9 cellular contexts compared by ENCODE assay signal in the genomic region with DNA sequence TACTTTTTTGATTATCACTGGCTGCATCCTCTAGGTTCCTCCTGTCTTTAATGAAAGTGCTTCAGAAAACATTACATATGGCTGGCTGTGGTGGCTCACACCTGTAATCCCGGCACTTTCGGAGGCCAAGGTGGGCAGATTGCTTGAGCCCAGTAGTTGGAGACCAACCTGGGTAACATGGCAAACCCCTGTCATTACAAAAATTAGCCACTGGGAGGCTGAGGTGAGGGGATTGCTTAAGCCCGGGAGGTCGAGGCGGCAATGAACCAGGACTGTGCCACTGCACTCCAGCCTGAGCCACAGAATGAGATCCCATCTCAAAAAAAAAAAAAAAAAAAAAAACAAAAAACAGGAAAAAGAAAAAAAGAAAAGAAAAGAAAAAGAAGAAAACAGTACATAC. TPM values are rescaled to one million over a fixed set of nuclear protein-coding genes. Genes with fewer than 3 reads are reported as not detected.
DNase-seq lines count a peak whose midpoint lies in the region; ATAC-seq and TF ChIP-seq lines count a peak whose summit lies in the region.
"Had no signal": no experiment of that assay in that cellular context is flagged by ENCODE, and none has a peak within 500 bp of the region (broad histone marks: within the 10 kb centered on the region; RNA-seq: fewer than 3 reads in every experiment).

No MANE protein-coding gene starts in this region.

- DNase-seq in A673 (ENCODE audit: low spot score) (no peak), fibroblast of the aortic adventitia (ENCODE audit: low read depth) (no peak), GDM1 (lab: John Stamatoyannopoulos, UW) (no peak), SW 1271 (lab: John Stamatoyannopoulos, UW) (no peak), NCI-H2081 treated with DMSO at 0.1 percent for 48 hours (lab: John Stamatoyannopoulos, UW) (no peak)
- DNase-seq: transverse colon had no signal

- H3K27me3 ChIP-seq in A673 (replicated peaks; ENCODE audit: insufficient read depth, low read depth, low read length, poor library complexity) = no peaks in the 10 kb centered on the region
- no peaks in the 10 kb centered on the region for H3K27me3 ChIP-seq in DOHH2 (ENCODE audit: control insufficient read depth, low read length)
- no peaks in the 10 kb centered on the region for H3K27me3 ChIP-seq in OCI-LY1 (ENCODE audit: insufficient read depth, low read length)
- H3K27me3 ChIP-seq: transverse colon had no signal

- CTCF ChIA-PET in A673 (lab: Charles Lee) = no interaction called here

- H3K9me3 ChIP-seq in A673 (ENCODE audit: low read depth, low read length, poor library complexity, severe bottlenecking) = no peaks in the 10 kb centered on the region
- no peaks in the 10 kb centered on the region for H3K9me3 ChIP-seq in DOHH2 (ENCODE audit: control insufficient read depth, insufficient read depth, low read length)
- no peaks in the 10 kb centered on the region for H3K9me3 ChIP-seq in OCI-LY1 (ENCODE audit: low read length)
- H3K9me3 ChIP-seq: transverse colon had no signal

- H4K20me1 ChIP-seq in DOHH2 (ENCODE audit: control insufficient read depth, insufficient read depth, low read depth, low read length) (no peaks in the 10 kb centered on the region), OCI-LY1 (ENCODE audit: insufficient read depth, low read length) (no peaks in the 10 kb centered on the region)

- H3K27ac ChIP-seq in A673 (ENCODE audit: low read depth, low read length, poor library complexity, severe bottlenecking) = no peak overlapping the region
- no peak overlapping the region for H3K27ac ChIP-seq in DOHH2 (ENCODE audit: low read depth, low read length)
- no peak overlapping the region for H3K27ac ChIP-seq in OCI-LY1 (ENCODE audit: low read depth, low read length, poor library complexity, severe bottlenecking)
- H3K27ac ChIP-seq: transverse colon had no signal

- no peaks in the 10 kb centered on the region for H3K36me3 ChIP-seq in A673 (ENCODE audit: insufficient read depth, low read length, poor library complexity, severe bottlenecking)
- 0 out of 2 replicates have a peak, but pooled peaks cover 2% of the 10 kb centered on the region for H3K36me3 ChIP-seq in DOHH2 (ENCODE audit: control insufficient read depth, low read length)
- peaks cover 36% of the 10 kb centered on the region for H3K36me3 ChIP-seq in OCI-LY1 (ENCODE audit: insufficient read depth, low read length)
- H3K36me3 ChIP-seq: transverse colon had no signal

- H3K4me3 ChIP-seq in A673 (ENCODE audit: low read depth, low read length, poor library complexity, severe bottlenecking) = no peak overlapping the region
- H3K4me3 ChIP-seq in DOHH2 (ENCODE audit: low read length) = no peak overlapping the region
- no peak overlapping the region for H3K4me3 ChIP-seq in OCI-LY1 (ENCODE audit: low read depth, low read length, poor library complexity, severe bottlenecking)
- no peak overlapping the region for H3K4me3 ChIP-seq in fibroblast of the aortic adventitia (ENCODE audit: low read depth, low read length)
- H3K4me3 ChIP-seq: transverse colon had no signal

- H2AFZ ChIP-seq in OCI-LY1 (ENCODE audit: low read length) = no peak overlapping the region

- BruUV-seq in A673 (replicated peaks; lab: Mats Ljungman, UMichigan) = no TSS peak

- no peak for ATAC-seq in GM18861 (IDR thresholded peaks at IDR 0.05; ENCODE audit: unreplicated experiment)

- POLR2A ChIA-PET in A673 (lab: Charles Lee; ENCODE audit: low non-redundant PET) = no interaction called here

- no peaks in the 10 kb centered on the region for H3K79me2 ChIP-seq in DOHH2 (ENCODE audit: control insufficient read depth, low read length)
- 0 out of 2 replicates have a peak, but pooled peaks cover 4% of the 10 kb centered on the region for H3K79me2 ChIP-seq in OCI-LY1 (ENCODE audit: insufficient read depth, low read length)

- intact Hi-C loops in A673 (cut with micrococcal nuclease; ENCODE audit: unreplicated experiment) = no loop called here

- no peak overlapping the region for H3K9ac ChIP-seq in OCI-LY1 (ENCODE audit: low read length)

- H3K9me2 ChIP-seq in DOHH2 (replicated peaks; ENCODE audit: control insufficient read depth, low read length) (no peaks in the 10 kb centered on the region), OCI-LY1 (ENCODE audit: low read depth, low read length) (no peaks in the 10 kb centered on the region)

- H3K4me1 ChIP-seq in A673 (ENCODE audit: insufficient read depth, low read length, poor library complexity, severe bottlenecking) (no peaks in the 10 kb centered on the region), DOHH2 (ENCODE audit: control insufficient read depth, low read length) (no peaks in the 10 kb centered on the region), OCI-LY1 (ENCODE audit: insufficient read depth, low read length, severe bottlenecking) (peaks cover 15% of the 10 kb centered on the region)
- H3K4me1 ChIP-seq: transverse colon had no signal

- H3F3A ChIP-seq in DOHH2 (ENCODE audit: control insufficient read depth, insufficient read depth) = no peaks in the 10 kb centered on the region
- H3F3A ChIP-seq in OCI-LY1 (ENCODE audit: insufficient read depth, low read length) = no peaks in the 10 kb centered on the region

- H3K4me2 ChIP-seq in DOHH2 (ENCODE audit: low read length) = no peak overlapping the region
- H3K4me2 ChIP-seq in OCI-LY1 (ENCODE audit: low read length) = no peak overlapping the region

- TF ChIP-seq CTCF in A673 (conservative IDR thresholded peaks at IDR 0.05; ENCODE audit: low read depth, low read length) (peak; percentile 39; the same call in 1 of the 2 replicates), DOHH2 (IDR thresholded peaks at IDR 0.05; ENCODE audit: low read depth, low read length, poor library complexity, severe bottlenecking) (peak; percentile 37), OCI-LY1 (IDR thresholded peaks at IDR 0.05; ENCODE audit: low read length) (peak; percentile 52), fibroblast of the aortic adventitia (IDR thresholded peaks at IDR 0.05; ENCODE audit: insufficient read depth, low read length) (peak; percentile 38)

RNA-seq across cellular contexts. Expression of a gene that starts 35.3 kb away (rescaled TPM):
- total RNA-seq in A673 (2021) (9.9 and 10.9 TPM in 2 replicates), fibroblast of the aortic adventitia (ENCODE audit: low replicate concordance) (1.9 and 2.1 TPM in 2 replicates)

RNA-seq across cellular contexts. Expression of a gene that starts 52.0 kb away (rescaled TPM):
- total RNA-seq in A673 (2021) (22.6 and 22.8 TPM in 2 replicates), fibroblast of the aortic adventitia (ENCODE audit: low replicate concordance) (13.9 and 34.3 TPM in 2 replicates)
